8 cellular contexts compared by ENCODE assay signal in the genomic region with DNA sequence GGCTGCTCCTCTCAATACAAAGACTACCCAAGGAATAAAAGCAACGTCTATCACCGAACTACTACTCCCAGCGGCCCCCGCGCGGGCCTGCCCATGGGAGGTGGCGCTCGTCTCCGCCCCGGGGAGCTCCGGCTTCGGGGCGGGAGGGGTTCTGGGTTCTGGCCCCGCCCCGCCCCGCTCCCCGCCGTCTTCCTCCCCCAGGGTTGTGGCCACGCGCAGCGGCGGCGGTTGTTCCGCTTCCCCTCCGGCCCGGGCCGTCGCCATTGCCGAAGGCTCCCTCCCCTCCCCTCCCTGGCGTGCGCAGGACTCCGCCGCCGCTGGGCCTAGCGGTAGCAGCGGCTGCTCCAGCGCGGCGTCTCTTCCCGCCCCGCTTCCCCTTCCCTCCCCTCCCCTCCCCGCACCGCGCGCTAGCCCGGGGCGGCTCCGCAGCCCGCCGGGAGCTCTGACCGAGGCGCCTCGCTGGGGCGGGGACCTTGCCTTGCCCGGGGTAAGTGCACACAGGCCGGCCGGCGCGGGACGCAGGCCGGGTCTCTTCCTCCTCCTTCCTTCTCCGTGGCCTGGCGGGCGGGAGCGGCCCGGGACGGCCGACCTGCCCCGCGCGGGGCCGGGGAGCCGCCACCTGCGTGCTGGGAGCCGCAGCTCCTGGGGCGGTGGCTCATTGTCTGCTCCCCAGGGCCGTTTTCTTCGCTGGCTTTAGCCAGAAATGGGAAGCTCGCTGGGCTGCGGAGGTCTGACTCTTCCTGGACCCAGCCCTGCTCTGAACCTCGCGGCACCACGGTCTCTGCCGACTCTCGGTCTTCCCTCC. TPM values are rescaled to one million over a fixed set of nuclear protein-coding genes. Genes with fewer than 3 reads are reported as not detected.
DNase-seq lines count a peak whose midpoint lies in the region; ATAC-seq and TF ChIP-seq lines count a peak whose summit lies in the region.

Gene PAK2 (plus strand): TSS at position 187 of the 805 bp plus-strand sequence. CDS start 42,790 bp downstream, outside the sequence.

- no peak for TF ChIP-seq CTCF in GM12865 (IDR thresholded peaks at IDR 0.05; ENCODE audit: insufficient read depth, low read depth, low read length, missing control alignments)
- peak; percentile 22 for TF ChIP-seq CTCF in osteocyte (IDR thresholded peaks at IDR 0.05)
- no peak for TF ChIP-seq CTCF in testis (IDR thresholded peaks at IDR 0.05)

- H3K27ac Mint-ChIP-seq in osteocyte (ENCODE audit: unreplicated experiment) = peak within 1 kb of the TSS; percentile 99

- intact Hi-C loops in head of caudate nucleus (cut with DNase I) = loop anchor here (1.0 to 5.0 kb wide), 2 partner anchors 28 to 202 kb away; partner anchors contain the start of genes CEP19, NCBP2 and PIGX
- intact Hi-C loops in testis (cut with DNase I; ENCODE audit: low total_unique reads) = no loop called here

- peaks cover 6% of the 10 kb centered on the region for H3K4me1 ChIP-seq in testis

- H3K9me3 Mint-ChIP-seq in osteocyte (ENCODE audit: unreplicated experiment) = peaks cover 4% of the 10 kb centered on the region

- WGBS in testis, 2 donors = 0% methylated on average over 9 to 44 of the region's 85 CpGs

- peaks cover 20% of the 10 kb centered on the region for H3K4me1 Mint-ChIP-seq in osteocyte (ENCODE audit: unreplicated experiment)

- peak; percentile 94 for DNase-seq in GM12865 (ENCODE audit: low read depth)
- DNase-seq in NCI-H1436 treated with DMSO at 0.1 percent for 48 hours (lab: John Stamatoyannopoulos, UW) = peak; percentile 84
- DNase-seq in SW480 (ENCODE audit: low spot score) = peak; percentile 91
- peak; percentile 78 for DNase-seq in activated naive CD8-positive, alpha-beta T cell treated with anti-CD3 and anti-CD28 coated beads, Interleukin-2, amount 50 U/mL, for 16 hours (ENCODE audit: low read depth, low spot score)
- DNase-seq in head of caudate nucleus = peak; percentile 90 to 98 (median 96)
- peak; percentile 94 for DNase-seq in osteocyte (ENCODE audit: extremely low spot score, unreplicated experiment)
- peak; percentile 95 for DNase-seq in testis

- ATAC-seq in HG02763 (IDR thresholded peaks at IDR 0.05; ENCODE audit: unreplicated experiment) = peak; percentile 88

- H3K36me3 Mint-ChIP-seq in osteocyte (ENCODE audit: unreplicated experiment) = peaks cover 9% of the 10 kb centered on the region

- H3K27me3 Mint-ChIP-seq in osteocyte (ENCODE audit: unreplicated experiment) = no peaks in the 10 kb centered on the region

- H3K4me3 Mint-ChIP-seq in osteocyte (ENCODE audit: unreplicated experiment) = peak within 1 kb of the TSS; percentile 100

- H3K4me3 ChIP-seq in GM12865 (ENCODE audit: low read depth, low read length) = peak within 1 kb of the TSS; percentile 69
- H3K4me3 ChIP-seq in testis = peak within 1 kb of the TSS; percentile 81 to 99

- peak within 1 kb of the TSS; percentile 97 to 99 for H3K27ac ChIP-seq in testis

- no peaks in the 10 kb centered on the region for H3K27me3 ChIP-seq in testis

- H3K36me3 ChIP-seq in testis (ENCODE audit: low read depth, missing control alignments) = no peaks in the 10 kb centered on the region

- TF ChIP-seq POLR2A in testis (IDR thresholded peaks at IDR 0.05) = no peak

- no peaks in the 10 kb centered on the region for H3K9me3 ChIP-seq in testis

RNA-seq across cellular contexts. Expression of gene PAK2, which starts in this region (rescaled TPM):
- total RNA-seq in osteocyte (76.7 and 79.4 TPM in 2 replicates), testis (10 to 100 TPM; 47.4 to 49.2 TPM)
- polyA plus RNA-seq in testis (ENCODE audit: insufficient read depth, low read depth, low replicate concordance) = 30.7 TPM

Comparison
In these comparisons a context has a peak if more than half of its experiments do, and no peak if none do; other contexts are left out.
1. Peak in every context shown above with its lines: DNase-seq, ATAC-seq, H3K4me3 ChIP-seq and H3K27ac ChIP-seq.